Comparison of ENCODE assay signal across 1 cellular context in the genomic region with DNA sequence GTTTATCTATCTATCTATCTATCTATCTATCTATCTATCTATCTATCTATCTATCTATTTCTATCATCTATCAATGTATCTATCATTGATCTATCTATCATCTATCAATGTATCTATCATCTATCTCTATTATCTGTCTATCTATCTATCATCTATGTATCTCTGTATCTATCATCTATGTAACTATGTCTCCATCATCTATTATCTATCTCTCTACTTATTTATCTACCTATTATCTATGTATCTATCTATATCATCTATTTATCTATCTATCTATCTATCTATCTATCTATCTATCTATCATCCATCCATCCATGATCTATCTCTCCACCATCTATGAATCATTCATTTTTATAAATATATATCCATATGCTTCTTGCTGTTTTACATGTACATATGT.
A peak's percentile ranks its signal among the peaks of the same experiment; 100 is the strongest.
TF ChIP-seq lines count a peak whose summit lies in the region.

No MANE protein-coding gene starts in this region.

TF ChIP-seq in K562, 482 proteins besides CTCF, POLR2A, EP300 and RAD21:
- TF ChIP-seq ZBTB11 (CRISPR knock-in tag; IDR thresholded peaks at IDR 0.05) (no peak), DACH1 (IDR thresholded peaks at IDR 0.05; ENCODE audit: partially characterized antibody) (peak; percentile 93), GTF2B (IDR thresholded peaks at IDR 0.05; ENCODE audit: extremely low read depth, insufficient read length) (no peak)
